Comparison of ENCODE assay signal across 2 cellular contexts in the genomic region with DNA sequence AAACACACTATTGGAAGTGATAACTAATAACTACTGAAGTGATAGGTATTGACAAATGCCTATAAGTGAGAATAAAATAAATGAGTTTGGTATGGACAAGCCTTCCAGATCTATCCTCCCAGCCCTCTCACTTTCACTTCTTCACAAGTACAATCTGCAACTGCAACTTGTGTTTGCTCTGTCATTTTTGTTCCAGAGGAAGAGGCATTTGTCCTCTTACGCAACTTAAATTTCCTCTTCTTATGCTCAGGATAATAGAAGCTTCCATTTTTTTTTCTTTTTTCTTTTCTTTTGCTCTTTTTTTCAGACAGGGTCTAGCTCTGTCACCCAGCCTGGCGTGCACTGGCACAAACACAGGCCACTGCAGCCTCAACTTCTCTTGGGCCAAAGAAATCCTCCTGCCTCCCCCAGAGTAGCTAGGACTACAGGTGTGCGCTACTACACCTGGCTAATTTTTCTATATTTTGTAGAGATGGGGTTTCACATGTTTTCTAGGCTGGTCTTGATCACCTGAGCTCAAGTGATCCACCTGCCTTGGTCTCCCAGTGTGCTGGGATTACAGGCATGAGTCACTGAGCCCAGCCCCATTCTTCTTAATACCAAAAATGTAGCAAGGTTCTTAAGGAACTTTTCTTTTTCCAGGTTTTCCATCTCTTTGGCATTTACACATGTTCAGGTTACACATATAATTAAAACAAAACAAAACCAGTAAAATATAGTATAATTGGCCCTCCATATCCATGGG.
A peak's percentile ranks its signal among the peaks of the same experiment; 100 is the strongest.
TF ChIP-seq lines count a peak whose summit lies in the region.

No MANE protein-coding gene starts in this region.

TF ChIP-seq in HepG2, 621 proteins besides CTCF, POLR2A, EP300 and RAD21:
- peak; percentile 89 for TF ChIP-seq CEBPB (IDR thresholded peaks at IDR 0.05; ENCODE audit: borderline replicate concordance, low read depth, low read length)
- peak; percentile 81 for TF ChIP-seq CEBPG (CRISPR knock-in tag; IDR thresholded peaks at IDR 0.05)
- no peak for TF ChIP-seq SOX13 (IDR thresholded peaks at IDR 0.05)
- 0 out of 4 replicates have a peak, but pooled peaks of 1 of the 2 experiments have one; percentile 9 for TF ChIP-seq SOX13 (CRISPR knock-in tag; conservative IDR thresholded peaks at IDR 0.05 in 1 of 2, IDR thresholded peaks at IDR 0.05 in 1 of 2)
- TF ChIP-seq SMC3 (IDR thresholded peaks at IDR 0.05; ENCODE audit: low read length), result no peak
- TF ChIP-seq ZNF678 (CRISPR knock-in tag; IDR thresholded peaks at IDR 0.05), result no peak
- no peak for TF ChIP-seq SIN3B (IDR thresholded peaks at IDR 0.05; ENCODE audit: low read length)

TF ChIP-seq in GM23338, 12 proteins besides CTCF, POLR2A, EP300 and RAD21:
- TF ChIP-seq, protein P1, sequence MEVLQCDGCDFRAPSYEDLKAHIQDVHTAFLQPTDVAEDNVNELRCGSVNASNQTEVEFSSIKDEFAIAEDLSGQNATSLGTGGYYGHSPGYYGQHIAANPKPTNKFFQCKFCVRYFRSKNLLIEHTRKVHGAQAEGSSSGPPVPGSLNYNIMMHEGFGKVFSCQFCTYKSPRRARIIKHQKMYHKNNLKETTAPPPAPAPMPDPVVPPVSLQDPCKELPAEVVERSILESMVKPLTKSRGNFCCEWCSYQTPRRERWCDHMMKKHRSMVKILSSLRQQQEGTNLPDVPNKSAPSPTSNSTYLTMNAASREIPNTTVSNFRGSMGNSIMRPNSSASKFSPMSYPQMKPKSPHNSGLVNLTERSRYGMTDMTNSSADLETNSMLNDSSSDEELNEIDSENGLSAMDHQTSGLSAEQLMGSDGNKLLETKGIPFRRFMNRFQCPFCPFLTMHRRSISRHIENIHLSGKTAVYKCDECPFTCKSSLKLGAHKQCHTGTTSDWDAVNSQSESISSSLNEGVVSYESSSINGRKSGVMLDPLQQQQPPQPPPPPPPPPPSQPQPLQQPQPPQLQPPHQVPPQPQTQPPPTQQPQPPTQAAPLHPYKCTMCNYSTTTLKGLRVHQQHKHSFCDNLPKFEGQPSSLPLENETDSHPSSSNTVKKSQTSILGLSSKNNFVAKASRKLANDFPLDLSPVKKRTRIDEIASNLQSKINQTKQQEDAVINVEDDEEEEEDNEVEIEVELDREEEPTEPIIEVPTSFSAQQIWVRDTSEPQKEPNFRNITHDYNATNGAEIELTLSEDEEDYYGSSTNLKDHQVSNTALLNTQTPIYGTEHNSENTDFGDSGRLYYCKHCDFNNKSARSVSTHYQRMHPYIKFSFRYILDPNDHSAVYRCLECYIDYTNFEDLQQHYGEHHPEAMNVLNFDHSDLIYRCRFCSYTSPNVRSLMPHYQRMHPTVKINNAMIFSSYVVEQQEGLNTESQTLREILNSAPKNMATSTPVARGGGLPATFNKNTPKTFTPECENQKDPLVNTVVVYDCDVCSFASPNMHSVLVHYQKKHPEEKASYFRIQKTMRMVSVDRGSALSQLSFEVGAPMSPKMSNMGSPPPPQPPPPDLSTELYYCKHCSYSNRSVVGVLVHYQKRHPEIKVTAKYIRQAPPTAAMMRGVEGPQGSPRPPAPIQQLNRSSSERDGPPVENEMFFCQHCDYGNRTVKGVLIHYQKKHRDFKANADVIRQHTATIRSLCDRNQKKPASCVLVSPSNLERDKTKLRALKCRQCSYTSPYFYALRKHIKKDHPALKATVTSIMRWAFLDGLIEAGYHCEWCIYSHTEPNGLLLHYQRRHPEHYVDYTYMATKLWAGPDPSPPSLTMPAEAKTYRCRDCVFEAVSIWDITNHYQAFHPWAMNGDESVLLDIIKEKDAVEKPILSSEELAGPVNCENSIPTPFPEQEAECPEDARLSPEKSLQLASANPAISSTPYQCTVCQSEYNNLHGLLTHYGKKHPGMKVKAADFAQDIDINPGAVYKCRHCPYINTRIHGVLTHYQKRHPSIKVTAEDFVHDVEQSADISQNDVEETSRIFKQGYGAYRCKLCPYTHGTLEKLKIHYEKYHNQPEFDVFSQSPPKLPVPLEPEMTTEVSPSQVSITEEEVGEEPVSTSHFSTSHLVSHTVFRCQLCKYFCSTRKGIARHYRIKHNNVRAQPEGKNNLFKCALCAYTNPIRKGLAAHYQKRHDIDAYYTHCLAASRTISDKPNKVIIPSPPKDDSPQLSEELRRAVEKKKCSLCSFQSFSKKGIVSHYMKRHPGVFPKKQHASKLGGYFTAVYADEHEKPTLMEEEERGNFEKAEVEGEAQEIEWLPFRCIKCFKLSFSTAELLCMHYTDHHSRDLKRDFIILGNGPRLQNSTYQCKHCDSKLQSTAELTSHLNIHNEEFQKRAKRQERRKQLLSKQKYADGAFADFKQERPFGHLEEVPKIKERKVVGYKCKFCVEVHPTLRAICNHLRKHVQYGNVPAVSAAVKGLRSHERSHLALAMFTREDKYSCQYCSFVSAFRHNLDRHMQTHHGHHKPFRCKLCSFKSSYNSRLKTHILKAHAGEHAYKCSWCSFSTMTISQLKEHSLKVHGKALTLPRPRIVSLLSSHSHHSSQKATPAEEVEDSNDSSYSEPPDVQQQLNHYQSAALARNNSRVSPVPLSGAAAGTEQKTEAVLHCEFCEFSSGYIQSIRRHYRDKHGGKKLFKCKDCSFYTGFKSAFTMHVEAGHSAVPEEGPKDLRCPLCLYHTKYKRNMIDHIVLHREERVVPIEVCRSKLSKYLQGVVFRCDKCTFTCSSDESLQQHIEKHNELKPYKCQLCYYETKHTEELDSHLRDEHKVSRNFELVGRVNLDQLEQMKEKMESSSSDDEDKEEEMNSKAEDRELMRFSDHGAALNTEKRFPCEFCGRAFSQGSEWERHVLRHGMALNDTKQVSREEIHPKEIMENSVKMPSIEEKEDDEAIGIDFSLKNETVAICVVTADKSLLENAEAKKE (CRISPR knock-in tag; IDR thresholded peaks at IDR 0.05), result no peak
- TF ChIP-seq, protein P2, sequence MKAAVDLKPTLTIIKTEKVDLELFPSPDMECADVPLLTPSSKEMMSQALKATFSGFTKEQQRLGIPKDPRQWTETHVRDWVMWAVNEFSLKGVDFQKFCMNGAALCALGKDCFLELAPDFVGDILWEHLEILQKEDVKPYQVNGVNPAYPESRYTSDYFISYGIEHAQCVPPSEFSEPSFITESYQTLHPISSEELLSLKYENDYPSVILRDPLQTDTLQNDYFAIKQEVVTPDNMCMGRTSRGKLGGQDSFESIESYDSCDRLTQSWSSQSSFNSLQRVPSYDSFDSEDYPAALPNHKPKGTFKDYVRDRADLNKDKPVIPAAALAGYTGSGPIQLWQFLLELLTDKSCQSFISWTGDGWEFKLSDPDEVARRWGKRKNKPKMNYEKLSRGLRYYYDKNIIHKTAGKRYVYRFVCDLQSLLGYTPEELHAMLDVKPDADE (IDR thresholded peaks at IDR 0.05), result no peak
- no peak for TF ChIP-seq CREB1 (CRISPR knock-in tag; IDR thresholded peaks at IDR 0.05; ENCODE audit: low read depth)
- TF ChIP-seq EZH2phosphoT487 (IDR thresholded peaks at IDR 0.05; ENCODE audit: unreplicated experiment), result no peak
- no peak for TF ChIP-seq ZNF114 (CRISPR knock-in tag; IDR thresholded peaks at IDR 0.05)
- no peak for TF ChIP-seq ZNF331 (CRISPR knock-in tag; IDR thresholded peaks at IDR 0.05; ENCODE audit: low read depth)
- TF ChIP-seq NANOG (IDR thresholded peaks at IDR 0.05; ENCODE audit: borderline replicate concordance), result no peak
- TF ChIP-seq STAT1 (IDR thresholded peaks at IDR 0.05; ENCODE audit: unreplicated experiment), result no peak
- TF ChIP-seq, protein P3, sequence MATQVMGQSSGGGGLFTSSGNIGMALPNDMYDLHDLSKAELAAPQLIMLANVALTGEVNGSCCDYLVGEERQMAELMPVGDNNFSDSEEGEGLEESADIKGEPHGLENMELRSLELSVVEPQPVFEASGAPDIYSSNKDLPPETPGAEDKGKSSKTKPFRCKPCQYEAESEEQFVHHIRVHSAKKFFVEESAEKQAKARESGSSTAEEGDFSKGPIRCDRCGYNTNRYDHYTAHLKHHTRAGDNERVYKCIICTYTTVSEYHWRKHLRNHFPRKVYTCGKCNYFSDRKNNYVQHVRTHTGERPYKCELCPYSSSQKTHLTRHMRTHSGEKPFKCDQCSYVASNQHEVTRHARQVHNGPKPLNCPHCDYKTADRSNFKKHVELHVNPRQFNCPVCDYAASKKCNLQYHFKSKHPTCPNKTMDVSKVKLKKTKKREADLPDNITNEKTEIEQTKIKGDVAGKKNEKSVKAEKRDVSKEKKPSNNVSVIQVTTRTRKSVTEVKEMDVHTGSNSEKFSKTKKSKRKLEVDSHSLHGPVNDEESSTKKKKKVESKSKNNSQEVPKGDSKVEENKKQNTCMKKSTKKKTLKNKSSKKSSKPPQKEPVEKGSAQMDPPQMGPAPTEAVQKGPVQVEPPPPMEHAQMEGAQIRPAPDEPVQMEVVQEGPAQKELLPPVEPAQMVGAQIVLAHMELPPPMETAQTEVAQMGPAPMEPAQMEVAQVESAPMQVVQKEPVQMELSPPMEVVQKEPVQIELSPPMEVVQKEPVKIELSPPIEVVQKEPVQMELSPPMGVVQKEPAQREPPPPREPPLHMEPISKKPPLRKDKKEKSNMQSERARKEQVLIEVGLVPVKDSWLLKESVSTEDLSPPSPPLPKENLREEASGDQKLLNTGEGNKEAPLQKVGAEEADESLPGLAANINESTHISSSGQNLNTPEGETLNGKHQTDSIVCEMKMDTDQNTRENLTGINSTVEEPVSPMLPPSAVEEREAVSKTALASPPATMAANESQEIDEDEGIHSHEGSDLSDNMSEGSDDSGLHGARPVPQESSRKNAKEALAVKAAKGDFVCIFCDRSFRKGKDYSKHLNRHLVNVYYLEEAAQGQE (IDR thresholded peaks at IDR 0.05; ENCODE audit: unreplicated experiment), result no peak
- no peak for TF ChIP-seq JUNB (IDR thresholded peaks at IDR 0.05; ENCODE audit: unreplicated experiment)
- TF ChIP-seq EZH2 (IDR thresholded peaks at IDR 0.05; ENCODE audit: low read depth, unreplicated experiment), result no peak
- TF ChIP-seq POLR2AphosphoS5 (IDR thresholded peaks at IDR 0.05; ENCODE audit: low read depth), result no peak
TF ChIP-seq in GM23338: peak in this region for 0.
